ENCODE assay signal across 1 cellular context in the genomic region with DNA sequence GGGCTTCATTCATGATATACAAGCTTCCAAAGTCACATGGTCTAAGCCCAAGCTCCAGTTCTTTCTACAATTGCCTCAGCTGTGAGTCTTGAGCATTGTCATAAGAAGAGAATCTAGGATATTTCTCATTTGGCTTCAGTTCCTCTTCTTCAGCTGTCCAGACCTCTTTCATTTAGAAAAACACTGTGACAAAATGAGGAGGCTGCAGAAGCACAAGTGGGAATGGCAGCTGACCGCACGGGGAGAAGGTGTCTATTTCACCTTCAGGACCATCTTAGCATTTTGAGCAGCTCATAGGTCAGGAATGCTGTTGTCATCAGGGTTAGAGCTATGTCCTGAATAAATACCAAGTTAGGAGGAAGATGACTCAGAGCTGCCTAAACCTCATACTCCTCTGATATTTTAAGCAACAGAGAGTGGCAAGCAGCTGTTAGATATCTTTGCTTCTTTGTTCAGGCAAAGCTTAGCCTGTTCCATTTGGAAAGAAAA.
A peak's percentile ranks its signal among the peaks of the same experiment; 100 is the strongest.
TF ChIP-seq lines count a peak whose summit lies in the region.

No MANE protein-coding gene starts in this region.

TF ChIP-seq in GM12878, 131 proteins besides CTCF, POLR2A, EP300 and RAD21 (continued from another document):
- TF ChIP-seq, protein P1, sequence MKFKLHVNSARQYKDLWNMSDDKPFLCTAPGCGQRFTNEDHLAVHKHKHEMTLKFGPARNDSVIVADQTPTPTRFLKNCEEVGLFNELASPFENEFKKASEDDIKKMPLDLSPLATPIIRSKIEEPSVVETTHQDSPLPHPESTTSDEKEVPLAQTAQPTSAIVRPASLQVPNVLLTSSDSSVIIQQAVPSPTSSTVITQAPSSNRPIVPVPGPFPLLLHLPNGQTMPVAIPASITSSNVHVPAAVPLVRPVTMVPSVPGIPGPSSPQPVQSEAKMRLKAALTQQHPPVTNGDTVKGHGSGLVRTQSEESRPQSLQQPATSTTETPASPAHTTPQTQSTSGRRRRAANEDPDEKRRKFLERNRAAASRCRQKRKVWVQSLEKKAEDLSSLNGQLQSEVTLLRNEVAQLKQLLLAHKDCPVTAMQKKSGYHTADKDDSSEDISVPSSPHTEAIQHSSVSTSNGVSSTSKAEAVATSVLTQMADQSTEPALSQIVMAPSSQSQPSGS (IDR thresholded peaks at IDR 0.05; ENCODE audit: low read length), result peak; percentile 58
- no peak for TF ChIP-seq NFYA (IDR thresholded peaks at IDR 0.05; ENCODE audit: borderline replicate concordance, low read depth, low read length)
- peak; percentile 82 for TF ChIP-seq MEF2B (IDR thresholded peaks at IDR 0.05; ENCODE audit: partially characterized antibody, poor library complexity, severe bottlenecking)
- no peak for TF ChIP-seq SUZ12 (IDR thresholded peaks at IDR 0.05; ENCODE audit: unreplicated experiment)
- TF ChIP-seq, protein P2, sequence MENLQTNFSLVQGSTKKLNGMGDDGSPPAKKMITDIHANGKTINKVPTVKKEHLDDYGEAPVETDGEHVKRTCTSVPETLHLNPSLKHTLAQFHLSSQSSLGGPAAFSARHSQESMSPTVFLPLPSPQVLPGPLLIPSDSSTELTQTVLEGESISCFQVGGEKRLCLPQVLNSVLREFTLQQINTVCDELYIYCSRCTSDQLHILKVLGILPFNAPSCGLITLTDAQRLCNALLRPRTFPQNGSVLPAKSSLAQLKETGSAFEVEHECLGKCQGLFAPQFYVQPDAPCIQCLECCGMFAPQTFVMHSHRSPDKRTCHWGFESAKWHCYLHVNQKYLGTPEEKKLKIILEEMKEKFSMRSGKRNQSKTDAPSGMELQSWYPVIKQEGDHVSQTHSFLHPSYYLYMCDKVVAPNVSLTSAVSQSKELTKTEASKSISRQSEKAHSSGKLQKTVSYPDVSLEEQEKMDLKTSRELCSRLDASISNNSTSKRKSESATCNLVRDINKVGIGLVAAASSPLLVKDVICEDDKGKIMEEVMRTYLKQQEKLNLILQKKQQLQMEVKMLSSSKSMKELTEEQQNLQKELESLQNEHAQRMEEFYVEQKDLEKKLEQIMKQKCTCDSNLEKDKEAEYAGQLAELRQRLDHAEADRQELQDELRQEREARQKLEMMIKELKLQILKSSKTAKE (IDR thresholded peaks at IDR 0.05; ENCODE audit: low read depth, poor library complexity, severe bottlenecking), result peak; percentile 35
- peak; percentile 77 for TF ChIP-seq MTA2 (IDR thresholded peaks at IDR 0.05; ENCODE audit: low read depth)
- TF ChIP-seq SP1 (IDR thresholded peaks at IDR 0.05; ENCODE audit: low read depth, low read length), result peak; percentile 20
- TF ChIP-seq SPI1 (IDR thresholded peaks at IDR 0.05; ENCODE audit: borderline replicate concordance, insufficient read depth, low read depth, low read length), result peak; percentile 93
- no peak for TF ChIP-seq TARDBP (IDR thresholded peaks at IDR 0.05; ENCODE audit: borderline replicate concordance)
- peak; percentile 91 for TF ChIP-seq DPF2 (IDR thresholded peaks at IDR 0.05)
- TF ChIP-seq IRF4 (IDR thresholded peaks at IDR 0.05; ENCODE audit: low read depth, low read length), result peak; percentile 57
- 0 out of 2 replicates have a peak, but pooled peaks have one; percentile 43 for TF ChIP-seq YY1 (IDR thresholded peaks at IDR 0.05; ENCODE audit: low read depth, low read length)
- TF ChIP-seq TCF12 (IDR thresholded peaks at IDR 0.05; ENCODE audit: low read depth, low read length), result peak; percentile 74
- no peak for TF ChIP-seq JUND (IDR thresholded peaks at IDR 0.05; ENCODE audit: low read depth, low read length)
- TF ChIP-seq POLR2AphosphoS5 (IDR thresholded peaks at IDR 0.05; ENCODE audit: low read length), result no peak
- TF ChIP-seq RAD51 (IDR thresholded peaks at IDR 0.05), result peak; percentile 79; the same call in 1 of the 2 replicates
- TF ChIP-seq TBL1XR1 (IDR thresholded peaks at IDR 0.05; ENCODE audit: low read depth, low read length), result no peak
- no peak for TF ChIP-seq RCOR1 (conservative IDR thresholded peaks at IDR 0.05; ENCODE audit: low read depth, low read length)
- 0 out of 2 replicates have a peak, but pooled peaks have one; percentile 23 for TF ChIP-seq NBN (IDR thresholded peaks at IDR 0.05)
- TF ChIP-seq CREB1 (IDR thresholded peaks at IDR 0.05; ENCODE audit: low read depth), result peak; percentile 34; the same call in 1 of the 2 replicates
- TF ChIP-seq ZNF274 (IDR thresholded peaks at IDR 0.05; ENCODE audit: insufficient read depth, insufficient read length), result no peak
- TF ChIP-seq BHLHE40 (IDR thresholded peaks at IDR 0.05; ENCODE audit: borderline replicate concordance in 1 of 2, low read depth in 2 of 2, low read length in 1 of 2), result peak in 1 of 2 experiments; percentile 48; a peak in 1 of 4 replicates
- TF ChIP-seq RUNX3 (IDR thresholded peaks at IDR 0.05; ENCODE audit: low read length), result peak; percentile 69; the same call in 1 of the 2 replicates
